In genomic region chr7:29192284-29192683, GRCh38 we compare ENCODE assay signal across 2 cellular contexts.
TF ChIP-seq lines count a peak whose summit lies in the region.

No MANE protein-coding gene starts in this region.

TF ChIP-seq in HepG2, 621 proteins besides CTCF, POLR2A, EP300 and RAD21:
- no peak for TF ChIP-seq ZNF652 (CRISPR knock-in tag; IDR thresholded peaks at IDR 0.05; ENCODE audit: borderline replicate concordance, low read depth)
- TF ChIP-seq ZNF790 (CRISPR knock-in tag; IDR thresholded peaks at IDR 0.05; ENCODE audit: borderline replicate concordance) = no peak
- 0 out of 2 replicates have a peak, but pooled peaks have one; percentile 5 for TF ChIP-seq SAP130 (CRISPR knock-in tag; IDR thresholded peaks at IDR 0.05; ENCODE audit: low read depth)
- TF ChIP-seq CEBPB (IDR thresholded peaks at IDR 0.05; ENCODE audit: borderline replicate concordance, low read depth, low read length) = peak; percentile 65; the same call in 1 of the 2 replicates
- peak; percentile 66 for TF ChIP-seq CEBPG (CRISPR knock-in tag; IDR thresholded peaks at IDR 0.05)
- TF ChIP-seq GATAD2A (CRISPR knock-in tag; IDR thresholded peaks at IDR 0.05) = peak; percentile 28; the same call in 1 of the 2 replicates

TF ChIP-seq in K562, 482 proteins besides CTCF, POLR2A, EP300 and RAD21:
- TF ChIP-seq RBM14 (IDR thresholded peaks at IDR 0.05; ENCODE audit: borderline replicate concordance, insufficient read depth, low read depth, low read length) (no peak), CEBPG (CRISPR knock-in tag; IDR thresholded peaks at IDR 0.05) (no peak), CEBPG (tag; conservative IDR thresholded peaks at IDR 0.05 in 1 of 2, IDR thresholded peaks at IDR 0.05 in 1 of 2) (0 out of 4 replicates have a peak, but pooled peaks of 1 of the 2 experiments have one; percentile 11), CEBPB (tag; IDR thresholded peaks at IDR 0.05) (0 out of 2 replicates have a peak, but pooled peaks have one; percentile 7), MAZ (CRISPR knock-in tag; conservative IDR thresholded peaks at IDR 0.05 in 1 of 2, IDR thresholded peaks at IDR 0.05 in 1 of 2) (no peak)
TF ChIP-seq in K562: peak in this region for 2.
